In the genomic region with DNA sequence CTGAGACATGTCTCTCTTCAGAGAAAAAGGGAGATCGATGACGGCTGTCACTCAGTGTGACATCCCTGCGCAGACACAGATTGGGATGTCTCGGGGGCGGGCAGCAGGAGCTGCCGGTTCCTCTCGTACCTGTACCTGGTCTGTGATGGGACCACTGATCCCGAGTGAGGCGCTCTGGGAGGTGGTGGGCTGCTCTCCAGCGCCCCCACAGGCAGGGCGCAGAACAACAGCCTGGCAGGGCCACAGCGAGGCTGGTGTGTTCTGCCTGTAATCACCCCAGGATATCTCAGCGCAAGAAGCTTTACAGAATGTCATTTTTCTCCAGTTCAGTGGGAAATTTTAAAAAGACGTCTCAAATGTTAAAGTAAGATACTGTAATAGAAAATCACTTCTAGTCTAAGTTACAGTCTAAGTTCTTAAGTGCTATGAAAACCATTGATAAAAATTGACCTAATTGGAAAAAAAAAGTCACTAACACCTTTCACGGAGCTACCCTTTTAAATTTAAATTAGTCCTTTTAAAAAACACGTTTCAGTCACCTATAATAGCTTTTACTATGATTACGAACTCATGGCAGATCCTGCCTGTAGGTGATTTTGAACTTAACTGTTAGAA, we compare ENCODE assay signal across 8 cellular contexts.
DNase-seq lines count a peak whose midpoint lies in the region; ATAC-seq, FAIRE-seq and TF ChIP-seq lines count a peak whose summit lies in the region.

No MANE protein-coding gene starts in this region.

- peaks cover 6% of the 10 kb centered on the region; the same call in 1 of the 2 replicates for H3K9me3 Mint-ChIP-seq in HFFc6

- TF ChIP-seq EP300 in GM12878 (IDR thresholded peaks at IDR 0.05; ENCODE audit: borderline replicate concordance in 1 of 2, control insufficient read depth in 1 of 2, low read depth in 2 of 2, low read length in 2 of 2), result no peak

- no peak overlapping the region for H3K9ac ChIP-seq in GM12878 (ENCODE audit: control insufficient read depth, insufficient read depth, low read length)

- no peak overlapping the region for H2AFZ ChIP-seq in GM12878 (ENCODE audit: control insufficient read depth, low read depth, low read length)

- CTCF ChIA-PET in RWPE1 (lab: Yijun Ruan, JAX), result interaction anchor here (0.5 to 2.3 kb wide), 8 partner anchors 9 to 1025 kb away, joined by 3 to 9 read pairs (median 3); no protein-coding TSS in a partner anchor
- CTCF ChIA-PET in GM12878 (lab: Yijun Ruan, JAX), result interaction anchor here (0.7 to 1.4 kb wide), 7 partner anchors 9 to 211 kb away, joined by 3 to 7 read pairs (median 4); no protein-coding TSS in a partner anchor

- TF ChIP-seq RAD21 in GM12878 (IDR thresholded peaks at IDR 0.05; ENCODE audit: insufficient read depth, low read depth, low read length), result no peak

- H3K27ac Mint-ChIP-seq in HFFc6, result no peak overlapping the region

- H3K36me3 ChIP-seq in GM12878 (ENCODE audit: control insufficient read depth in 2 of 2, insufficient read depth in 2 of 2, low read length in 1 of 2) (no peaks in the 10 kb centered on the region), thoracic aorta (no peaks in the 10 kb centered on the region)

- no peaks in the 10 kb centered on the region for H3K9me3 ChIP-seq in GM12878 (replicated peaks; ENCODE audit: control insufficient read depth, insufficient read depth, low read length)
- H3K9me3 ChIP-seq in thoracic aorta, result no peaks in the 10 kb centered on the region

- in situ Hi-C loops in GM12878 (cut with MboI), result no loop called here

- BruUV-seq in GM12878 (replicated peaks; lab: Mats Ljungman, UMichigan), result no TSS peak

- no peaks in the 10 kb centered on the region for H3K27me3 ChIP-seq in GM12878 (replicated peaks in 1 of 2; ENCODE audit: control insufficient read depth in 2 of 2, insufficient read depth in 2 of 2, low read length in 1 of 2)
- no peaks in the 10 kb centered on the region for H3K27me3 ChIP-seq in thoracic aorta (replicated peaks; ENCODE audit: insufficient read depth)

- no peaks in the 10 kb centered on the region for H4K20me1 ChIP-seq in GM12878 (ENCODE audit: control insufficient read depth, insufficient read depth)

- peaks cover 6% of the 10 kb centered on the region; the same call in 1 of the 2 replicates for H3K4me1 Mint-ChIP-seq in HFFc6 (ENCODE audit: low read depth)

- H3K4me3 ChIP-seq in GM12878 (no peak overlapping the region), thoracic aorta (no peak overlapping the region)

- TF ChIP-seq POLR2A in GM12878 (IDR thresholded peaks at IDR 0.05; ENCODE audit: low read depth, low read length), result no peak

- peak; percentile 86 for ATAC-seq in GM12878
- peak; percentile 89 for ATAC-seq in left lobe of liver
- ATAC-seq in thoracic aorta (ENCODE audit: insufficient number of reproducible peaks, low FRiP score, low read depth), result no peak
- ATAC-seq in GM21515 (IDR thresholded peaks at IDR 0.05; ENCODE audit: unreplicated experiment), result no peak

- 21% methylated on average over 17 of the region's 17 CpGs for WGBS in GM12878 (ENCODE audit: insufficient coverage, insufficient replicate concordance, low lambda C conversion rate, missing lambda C conversion rate)

- TF ChIP-seq CTCF in HFFc6 (IDR thresholded peaks at IDR 0.05) (peak; percentile 87), RWPE1 (conservative IDR thresholded peaks at IDR 0.05; ENCODE audit: low read depth) (peak; percentile 87), GM12878 (IDR thresholded peaks at IDR 0.05 in 2 of 3, conservative IDR thresholded peaks at IDR 0.05 in 1 of 3; ENCODE audit: control insufficient read depth in 2 of 3, extremely low read depth in 1 of 3, insufficient read depth in 1 of 3, low read depth in 3 of 3, low read length in 3 of 3) (peak; percentile 54 to 87 (median 76)), thoracic aorta (IDR thresholded peaks at IDR 0.05) (peak; percentile 47)

- SMC1A ChIA-PET in GM12878 (lab: Charles Lee; ENCODE audit: uncharacterized antibody, unreplicated experiment), result no interaction called here

- no peaks in the 10 kb centered on the region for H3K36me3 Mint-ChIP-seq in HFFc6 (ENCODE audit: low read depth)

- no peaks in the 10 kb centered on the region for H3K4me1 ChIP-seq in GM12878 (ENCODE audit: control insufficient read depth, insufficient read depth, low read length)
- no peaks in the 10 kb centered on the region for H3K4me1 ChIP-seq in thoracic aorta (ENCODE audit: control insufficient read depth in 1 of 2, low read depth in 2 of 2)

- no peaks in the 10 kb centered on the region for H3K79me2 ChIP-seq in GM12878 (ENCODE audit: control insufficient read depth, insufficient read depth, low read length)

- POLR2A ChIA-PET in RWPE1 (lab: Yijun Ruan, JAX; ENCODE audit: low non-redundant PET) (no interaction called here), GM12878 (lab: Charles Lee) (no interaction called here)

- no peak for FAIRE-seq in GM12878 (lab: Jason Lieb, UNC)

- RAD21 ChIA-PET in GM12878 (lab: Charles Lee; ENCODE audit: unreplicated experiment), result no interaction called here

- DNase-seq in Daoy (ENCODE audit: low read depth) (peak; percentile 64), HFFc6 (no peak), RWPE1 (ENCODE audit: low spot score) (peak; percentile 45), GM12878 (ENCODE audit: low read depth, low spot score) (no peak), left lobe of liver (ENCODE audit: low spot score) (no peak), thoracic aorta (ENCODE audit: low spot score) (no peak), hippocampal formation (lab: John Stamatoyannopoulos, UW) (no peak)

- intact Hi-C loops in GM12878 (cut with micrococcal nuclease; ENCODE audit: unreplicated experiment), result loop anchor here (10.0 kb wide), 1 partner anchor 426 kb away; no protein-coding TSS in a partner anchor

- H3K27ac ChIP-seq in RWPE1 (no peak overlapping the region), GM12878 (ENCODE audit: control insufficient read depth, insufficient read depth) (no peak overlapping the region), thoracic aorta (no peak overlapping the region)

- H3K27me3 Mint-ChIP-seq in HFFc6 (ENCODE audit: insufficient read depth), result peaks cover 13% of the 10 kb centered on the region

- H3K4me3 Mint-ChIP-seq in HFFc6, result no peak overlapping the region

- H3K4me2 ChIP-seq in GM12878 (ENCODE audit: control insufficient read depth, insufficient read depth), result no peak overlapping the region

TF ChIP-seq in GM12878, 131 proteins besides CTCF, POLR2A, EP300 and RAD21:
- no peak for TF ChIP-seq BMI1 (IDR thresholded peaks at IDR 0.05; ENCODE audit: borderline replicate concordance)
- no peak for TF ChIP-seq SMAD5 (IDR thresholded peaks at IDR 0.05; ENCODE audit: low read depth)
- TF ChIP-seq NR2C1 (IDR thresholded peaks at IDR 0.05), result no peak
- no peak for TF ChIP-seq NR2C2 (IDR thresholded peaks at IDR 0.05; ENCODE audit: borderline replicate concordance, control insufficient read depth, insufficient read length, low read depth)
- TF ChIP-seq POLR2AphosphoS2 (IDR thresholded peaks at IDR 0.05; ENCODE audit: low read depth, low read length), result no peak

Comparison
In these comparisons a context has a peak if more than half of its experiments do, and no peak if none do; other contexts are left out.
1. DNase-seq: peak in Daoy (single experiment) and RWPE1 (single experiment); none in HFFc6 (single experiment), GM12878 (single experiment), left lobe of liver (single experiment), thoracic aorta (single experiment) and hippocampal formation (0 of 2).
2. ATAC-seq: peak in GM12878 (single experiment) and left lobe of liver (single experiment); none in thoracic aorta (single experiment) and GM21515 (single experiment).
3. Peak in every context shown above with its lines, with median percentiles within 50 percentile points of each other: CTCF ChIP-seq.